1 cellular context compared by ENCODE assay signal in genomic region chr3:170778240-170779217, GRCh38.
TF ChIP-seq lines count a peak whose summit lies in the region.

No MANE protein-coding gene starts in this region.

TF ChIP-seq in K562, 482 proteins besides CTCF, POLR2A, EP300 and RAD21 (continued from another document and continues in another):
- TF ChIP-seq ZNF407 (IDR thresholded peaks at IDR 0.05; ENCODE audit: low read depth) (no peak), SMAD2 (IDR thresholded peaks at IDR 0.05; ENCODE audit: low read depth, low read length) (no peak), MYC (IDR thresholded peaks at IDR 0.05; ENCODE audit: low read depth, low read length) (peak; percentile 59; the same call in 1 of the 2 replicates), MYC (CRISPR knock-in tag; IDR thresholded peaks at IDR 0.05; ENCODE audit: borderline replicate concordance, low read depth) (0 out of 2 replicates have a peak, but pooled peaks have one; percentile 70), TCF3 (CRISPR knock-in tag; IDR thresholded peaks at IDR 0.05) (peak; percentile 92), EHMT2 (IDR thresholded peaks at IDR 0.05) (peak; percentile 52; the same call in 1 of the 2 replicates), C11orf30 (IDR thresholded peaks at IDR 0.05; ENCODE audit: low read depth) (peak; percentile 37; the same call in 1 of the 2 replicates), ZNF699 (CRISPR knock-in tag; IDR thresholded peaks at IDR 0.05; ENCODE audit: insufficient replicate concordance) (no peak), NCOR1 (IDR thresholded peaks at IDR 0.05) (peak; percentile 97), NR2C1 (IDR thresholded peaks at IDR 0.05) (peak; percentile 47; the same call in 1 of the 2 replicates), NR2C1 (tag; IDR thresholded peaks at IDR 0.05) (peak; percentile 40; the same call in 1 of the 2 replicates), SMARCA4 (IDR thresholded peaks at IDR 0.05) (peak; percentile 97), ZFP1 (CRISPR knock-in tag; IDR thresholded peaks at IDR 0.05) (0 out of 2 replicates have a peak, but pooled peaks have one; percentile 9), ZMIZ1 (IDR thresholded peaks at IDR 0.05; ENCODE audit: low read depth in 2 of 2, low read length in 2 of 2) (no peak), LEF1 (IDR thresholded peaks at IDR 0.05) (peak; percentile 81), NFRKB (IDR thresholded peaks at IDR 0.05; ENCODE audit: low read depth) (peak; percentile 84), HLTF (IDR thresholded peaks at IDR 0.05) (no peak), ZBTB9 (CRISPR knock-in tag; IDR thresholded peaks at IDR 0.05) (peak; percentile 62; the same call in 1 of the 2 replicates), CCNT2 (IDR thresholded peaks at IDR 0.05; ENCODE audit: borderline replicate concordance, extremely low read depth, insufficient read length, low read depth, low read length) (peak; percentile 80), RNF2 (IDR thresholded peaks at IDR 0.05) (peak; percentile 81; the same call in 1 of the 2 replicates), NCOA2 (IDR thresholded peaks at IDR 0.05; ENCODE audit: partially characterized antibody in 2 of 2) (peak; percentile 76 to 79), CHD2 (IDR thresholded peaks at IDR 0.05; ENCODE audit: low read depth, low read length) (0 out of 2 replicates have a peak, but pooled peaks have one; percentile 21), FUS (optimal IDR thresholded peaks at IDR 0.05; ENCODE audit: low read depth, low read length) (no peak), ARID1B (IDR thresholded peaks at IDR 0.05) (peak; percentile 98), CBFA2T2 (conservative IDR thresholded peaks at IDR 0.05) (peak; percentile 93), ZNF75A (CRISPR knock-in tag; IDR thresholded peaks at IDR 0.05) (peak; percentile 14; the same call in 1 of the 2 replicates), BRF1 (IDR thresholded peaks at IDR 0.05; ENCODE audit: borderline replicate concordance, extremely low read depth, insufficient read length) (no peak), MEF2D (tag; conservative IDR thresholded peaks at IDR 0.05; ENCODE audit: low read depth) (0 out of 2 replicates have a peak, but pooled peaks have one; percentile 14), ZBTB2 (IDR thresholded peaks at IDR 0.05) (peak; percentile 86), HMG20A (CRISPR knock-in tag; conservative IDR thresholded peaks at IDR 0.05) (no peak), FOXK2 (conservative IDR thresholded peaks at IDR 0.05 in 1 of 2, IDR thresholded peaks at IDR 0.05 in 1 of 2; ENCODE audit: low read depth in 2 of 2) (0 out of 4 replicates have a peak, but pooled peaks of 1 of the 2 experiments have one; percentile 5), FOSL1 (tag; conservative IDR thresholded peaks at IDR 0.05) (peak; percentile 75)
- TF ChIP-seq, protein P1, sequence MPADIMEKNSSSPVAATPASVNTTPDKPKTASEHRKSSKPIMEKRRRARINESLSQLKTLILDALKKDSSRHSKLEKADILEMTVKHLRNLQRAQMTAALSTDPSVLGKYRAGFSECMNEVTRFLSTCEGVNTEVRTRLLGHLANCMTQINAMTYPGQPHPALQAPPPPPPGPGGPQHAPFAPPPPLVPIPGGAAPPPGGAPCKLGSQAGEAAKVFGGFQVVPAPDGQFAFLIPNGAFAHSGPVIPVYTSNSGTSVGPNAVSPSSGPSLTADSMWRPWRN (IDR thresholded peaks at IDR 0.05; ENCODE audit: low read depth): peak; percentile 68; the same call in 1 of the 2 replicates
- TF ChIP-seq, protein P2, sequence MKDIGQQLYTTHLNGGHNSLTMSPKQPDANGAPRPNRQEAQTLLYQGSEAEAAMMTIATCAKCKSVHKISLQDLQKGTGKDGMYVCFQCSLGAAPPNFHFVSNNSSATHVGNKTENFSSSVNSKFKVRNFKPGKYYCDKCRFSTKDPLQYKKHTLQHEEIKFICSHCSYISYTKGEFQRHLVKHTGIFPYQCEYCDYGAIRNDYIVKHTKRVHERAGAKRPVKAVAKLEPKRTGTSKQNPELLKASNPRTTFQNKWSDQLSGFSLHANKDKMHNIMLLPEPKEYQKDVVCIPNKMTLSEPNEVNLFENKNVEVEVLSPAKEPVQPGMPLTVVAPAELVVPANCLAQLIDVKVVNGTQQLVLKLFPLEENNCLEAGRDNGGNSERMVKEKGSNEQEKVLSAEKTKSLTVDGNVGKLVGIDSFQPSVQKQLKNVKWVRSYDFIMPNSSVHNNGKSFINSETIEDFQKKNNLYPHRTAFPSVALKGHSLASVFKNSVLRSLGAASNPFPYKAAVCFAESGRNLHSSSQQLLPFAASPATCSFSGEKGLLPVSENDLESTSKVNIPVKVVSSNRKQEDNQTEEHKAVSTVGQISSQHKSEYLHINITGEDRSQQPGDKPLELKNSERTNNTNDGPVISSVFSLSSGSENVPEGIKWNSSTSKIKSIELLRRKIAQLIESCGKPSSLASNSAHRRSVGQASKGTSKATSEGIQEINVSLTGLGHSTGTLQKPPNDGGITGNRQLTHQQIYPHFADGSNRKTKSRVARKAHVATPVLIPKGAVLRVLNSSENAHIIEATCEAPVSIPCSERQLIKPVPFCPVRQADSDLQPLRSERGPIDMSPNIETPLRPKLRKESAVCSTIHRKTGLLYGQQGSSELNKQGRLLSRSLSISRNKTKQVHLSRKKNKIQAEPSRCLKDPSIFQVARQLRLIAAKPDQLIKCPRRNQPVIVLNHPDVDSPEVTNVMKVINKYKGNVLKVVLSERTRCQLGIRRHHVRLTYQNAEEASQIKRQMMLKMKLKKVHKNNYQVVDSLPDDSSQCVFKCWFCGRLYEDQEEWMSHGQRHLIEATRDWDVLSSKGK (CRISPR knock-in tag; IDR thresholded peaks at IDR 0.05): 0 out of 2 replicates have a peak, but pooled peaks have one; percentile 39
- TF ChIP-seq, protein P3, sequence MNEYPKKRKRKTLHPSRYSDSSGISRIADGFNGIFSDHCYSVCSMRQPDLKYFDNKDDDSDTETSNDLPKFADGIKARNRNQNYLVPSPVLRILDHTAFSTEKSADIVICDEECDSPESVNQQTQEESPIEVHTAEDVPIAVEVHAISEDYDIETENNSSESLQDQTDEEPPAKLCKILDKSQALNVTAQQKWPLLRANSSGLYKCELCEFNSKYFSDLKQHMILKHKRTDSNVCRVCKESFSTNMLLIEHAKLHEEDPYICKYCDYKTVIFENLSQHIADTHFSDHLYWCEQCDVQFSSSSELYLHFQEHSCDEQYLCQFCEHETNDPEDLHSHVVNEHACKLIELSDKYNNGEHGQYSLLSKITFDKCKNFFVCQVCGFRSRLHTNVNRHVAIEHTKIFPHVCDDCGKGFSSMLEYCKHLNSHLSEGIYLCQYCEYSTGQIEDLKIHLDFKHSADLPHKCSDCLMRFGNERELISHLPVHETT (CRISPR knock-in tag; conservative IDR thresholded peaks at IDR 0.05 in 1 of 2, IDR thresholded peaks at IDR 0.05 in 1 of 2): 0 out of 4 replicates have a peak, but pooled peaks of 1 of the 2 experiments have one; percentile 26
